ENCODE assay signal across 6 cellular contexts in genomic region chr1:48977273-48977672, GRCh38.
"Had no signal": no experiment of that assay in that cellular context is flagged by ENCODE, and none has a peak within 500 bp of the region (broad histone marks: within the 10 kb centered on the region; RNA-seq: fewer than 3 reads in every experiment).

No MANE protein-coding gene starts in this region.

- H3K27ac ChIP-seq: HL-60 had no signal

- DNase-seq: IMR-90, KBM-7, KG1 had no signal

- H3K4me3 ChIP-seq: K562 had no signal

- ATAC-seq: HepG2, K562 had no signal
